16 cellular contexts compared by ENCODE assay signal in the genomic region with DNA sequence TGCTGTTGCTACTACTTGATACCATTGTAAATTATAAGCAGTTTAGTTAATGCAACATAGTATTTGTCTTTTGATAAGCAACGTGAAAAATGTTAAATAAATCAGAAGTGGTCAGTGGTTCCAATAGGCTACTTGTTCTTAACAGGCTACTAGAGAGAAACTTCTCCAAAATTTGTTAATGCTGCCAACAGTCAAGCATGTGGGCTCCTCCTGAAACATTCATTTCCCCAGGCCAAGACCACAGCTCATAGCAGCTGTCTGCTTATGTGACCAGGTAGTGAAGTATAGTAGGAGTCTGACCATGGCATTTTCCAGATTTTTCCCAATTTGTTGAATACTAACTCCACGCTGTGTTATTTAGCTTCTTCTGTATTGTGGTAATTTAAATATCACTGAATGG.
DNase-seq lines count a peak whose midpoint lies in the region; ATAC-seq, FAIRE-seq and TF ChIP-seq lines count a peak whose summit lies in the region.
"Had no signal": no experiment of that assay in that cellular context is flagged by ENCODE, and none has a peak within 500 bp of the region (broad histone marks: within the 10 kb centered on the region; RNA-seq: fewer than 3 reads in every experiment).

No MANE protein-coding gene starts in this region.

- ATAC-seq in heart right ventricle (no peak), GM19455 (IDR thresholded peaks at IDR 0.05; ENCODE audit: unreplicated experiment) (no peak)
- ATAC-seq: A549, GM12878, GM23338 had no signal

- H3K27me3 Mint-ChIP-seq in mesothelial cell of epicardium (ENCODE audit: low read depth): no peaks in the 10 kb centered on the region
- H3K27me3 Mint-ChIP-seq: CD4-positive, alpha-beta memory T cell had no signal

- 67 to 74% methylated on average over 2 of the region's 2 CpGs for WGBS in heart right ventricle, 2 donors

- intact Hi-C loops in heart right ventricle (cut with DNase I): loop anchor here in 1 of 10 donors (10.0 kb wide), 1 partner anchor 109 kb away; a partner anchor contains a TSS
- intact Hi-C loops in breast epithelium (cut with DNase I; ENCODE audit: low total_unique reads): no loop called here

- no peak for DNase-seq in cardiac muscle cell (ENCODE audit: low read depth in 1 of 2, low spot score in 1 of 2)
- DNase-seq in heart right ventricle: no peak
- DNase-seq in MV-4-11 (lab: John Stamatoyannopoulos, UW): peak; percentile 27
- no peak for DNase-seq in mesothelial cell of epicardium (ENCODE audit: low spot score in 2 of 2, unreplicated experiment in 2 of 2)
- no peak for DNase-seq in HTR-8/SVneo (ENCODE audit: insufficient read length, low spot score)
- DNase-seq in breast epithelium (ENCODE audit: low spot score in 2 of 2): no peak
- DNase-seq: BE2C; CD4-positive, alpha-beta memory T cell; DMS79; H9 had no signal

- TF ChIP-seq CTCF in cardiac muscle cell (IDR thresholded peaks at IDR 0.05; ENCODE audit: low read depth, low read length): no peak
- TF ChIP-seq CTCF in heart right ventricle (IDR thresholded peaks at IDR 0.05): no peak
- TF ChIP-seq CTCF in mesothelial cell of epicardium (IDR thresholded peaks at IDR 0.05; ENCODE audit: unreplicated experiment): no peak
- no peak for TF ChIP-seq CTCF in breast epithelium (IDR thresholded peaks at IDR 0.05)

- no peak for TF ChIP-seq POLR2A in breast epithelium (IDR thresholded peaks at IDR 0.05)

- peaks cover 17% of the 10 kb centered on the region for H3K36me3 Mint-ChIP-seq in mesothelial cell of epicardium

- peaks cover 19% of the 10 kb centered on the region for H3K4me1 Mint-ChIP-seq in mesothelial cell of epicardium

- peak overlapping the region; percentile 50 for H3K27ac Mint-ChIP-seq in mesothelial cell of epicardium
- H3K27ac Mint-ChIP-seq: CD4-positive, alpha-beta memory T cell; GM23338; H9 had no signal

- H3K4me3 ChIP-seq in cardiac muscle cell: no peak overlapping the region
- H3K4me3 ChIP-seq in heart right ventricle: no peak overlapping the region
- no peak overlapping the region for H3K4me3 ChIP-seq in breast epithelium
- H3K4me3 ChIP-seq: A549, GM12878, GM23338 had no signal

- H3K27ac ChIP-seq in cardiac muscle cell: peak overlapping the region; percentile 59
- H3K27ac ChIP-seq in heart right ventricle: peak overlapping the region in 1 of 10 donors; percentile 43
- H3K27ac ChIP-seq in breast epithelium: no peak overlapping the region
- H3K27ac ChIP-seq: A549, C4-2B had no signal

- no peak for FAIRE-seq in HTR-8/SVneo (lab: Jason Lieb, UNC)
- FAIRE-seq: A549, GM12878, GM18507 had no signal

- H3K4me1 ChIP-seq in cardiac muscle cell (ENCODE audit: low read depth): peaks cover 34% of the 10 kb centered on the region
- peaks cover 0 to 34% (median 6%) of the 10 kb centered on the region in 9 donors for H3K4me1 ChIP-seq in heart right ventricle
- H3K4me1 ChIP-seq in breast epithelium: no peaks in the 10 kb centered on the region
- H3K4me1 ChIP-seq: A549, BE2C had no signal

- H3K9me3 ChIP-seq in cardiac muscle cell (ENCODE audit: low read depth) (no peaks in the 10 kb centered on the region), heart right ventricle (no peaks in the 10 kb centered on the region), breast epithelium (no peaks in the 10 kb centered on the region)
- H3K9me3 ChIP-seq: A549, BE2C had no signal

- H3K27me3 ChIP-seq in cardiac muscle cell (no peaks in the 10 kb centered on the region), heart right ventricle (no peaks in the 10 kb centered on the region), breast epithelium (no peaks in the 10 kb centered on the region)
- H3K27me3 ChIP-seq: BE2C had no signal

- H3K4me3 Mint-ChIP-seq in mesothelial cell of epicardium: no peak overlapping the region
- H3K4me3 Mint-ChIP-seq: CD4-positive, alpha-beta memory T cell; GM23338; H9 had no signal

- peaks cover 12% of the 10 kb centered on the region for H3K36me3 ChIP-seq in cardiac muscle cell
- H3K36me3 ChIP-seq in heart right ventricle: peaks cover 0 to 71% (median 6%) of the 10 kb centered on the region in 9 donors
- peaks cover 8% of the 10 kb centered on the region for H3K36me3 ChIP-seq in breast epithelium

- H3K9me3 Mint-ChIP-seq in mesothelial cell of epicardium: no peaks in the 10 kb centered on the region
- H3K9me3 Mint-ChIP-seq: CD4-positive, alpha-beta memory T cell; GM23338; H9 had no signal
